25 cellular contexts compared by ENCODE assay signal in the genomic region with DNA sequence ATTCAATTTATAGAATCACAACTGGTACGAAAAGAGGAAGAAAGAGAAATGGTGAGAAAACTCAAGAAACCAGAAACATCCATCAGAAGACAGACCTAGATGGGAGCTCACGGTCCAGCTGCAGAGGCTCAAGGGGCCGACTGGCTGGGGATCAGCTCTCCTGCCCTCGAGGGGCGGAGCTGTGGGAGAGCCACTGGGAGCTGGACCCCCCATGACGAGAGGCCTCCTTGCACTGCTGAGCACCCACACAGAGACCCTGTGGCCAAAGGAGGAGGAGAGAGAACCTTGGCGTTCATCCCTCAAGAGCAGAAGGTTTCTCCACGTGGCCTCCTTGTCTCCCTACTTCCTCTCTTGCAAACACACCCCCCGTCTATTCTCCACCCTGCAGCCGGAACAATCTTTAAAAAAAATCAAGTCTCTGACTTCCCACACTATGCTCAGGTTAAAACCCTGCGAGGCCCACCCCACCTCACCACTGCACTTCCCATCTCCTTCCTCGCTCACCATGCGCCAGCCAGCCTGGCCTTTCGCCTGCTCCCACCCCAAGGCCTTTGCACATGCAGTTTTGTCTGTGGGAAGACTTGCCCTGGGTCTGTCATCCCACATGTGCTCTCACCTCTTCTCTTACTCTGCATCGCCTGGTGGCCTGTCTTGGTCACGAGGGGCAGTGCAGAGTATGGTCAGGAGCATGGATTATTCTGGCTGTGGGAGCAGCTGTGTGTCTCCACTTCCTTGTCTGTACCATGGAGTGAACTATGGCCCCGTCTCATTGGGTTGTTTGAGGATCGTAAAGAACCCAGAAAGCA. TPM values are rescaled to one million over a fixed set of nuclear protein-coding genes. Genes with fewer than 3 reads are reported as not detected.
A peak's percentile ranks its signal among the peaks of the same experiment; 100 is the strongest.
DNase-seq lines count a peak whose midpoint lies in the region; ATAC-seq, FAIRE-seq and TF ChIP-seq lines count a peak whose summit lies in the region.
"Had no signal": no experiment of that assay in that cellular context is flagged by ENCODE, and none has a peak within 500 bp of the region (broad histone marks: within the 10 kb centered on the region; RNA-seq: fewer than 3 reads in every experiment).

No MANE protein-coding gene starts in this region.

- no peak for ATAC-seq in activated naive CD8-positive, alpha-beta T cell treated with anti-CD3 and anti-CD28 coated beads, Interleukin-2, amount 50 U/mL, for 24 hours
- ATAC-seq in GM21529 (IDR thresholded peaks at IDR 0.05; ENCODE audit: unreplicated experiment) (no peak), HG02938 (IDR thresholded peaks at IDR 0.05; ENCODE audit: unreplicated experiment) (no peak)
- ATAC-seq: A549 had no signal

- peak overlapping the region; percentile 34 for H3K27ac Mint-ChIP-seq in activated naive CD8-positive, alpha-beta T cell
- no peak overlapping the region for H3K27ac Mint-ChIP-seq in activated naive CD8-positive, alpha-beta T cell treated with anti-CD3 and anti-CD28 coated beads, Interleukin-2, amount 50 U/mL, for 24 hours
- H3K27ac Mint-ChIP-seq in glutamatergic neuron (ENCODE audit: unreplicated experiment): peak overlapping the region; percentile 14
- H3K27ac Mint-ChIP-seq: activated CD4-positive, alpha-beta memory T cell treated with anti-CD3 and anti-CD28 coated beads for 36 hours; T-helper 1 cell treated with Interleukin-12 subunit alpha and Interleukin-12 subunit beta and Interleukin-4 antibody, amounts not matched to agents 30 μg/mL and 1 μg/mL, for 36 hours had no signal

- peaks cover 4% of the 10 kb centered on the region for H3K36me3 Mint-ChIP-seq in activated naive CD8-positive, alpha-beta T cell
- no peaks in the 10 kb centered on the region for H3K36me3 Mint-ChIP-seq in activated naive CD8-positive, alpha-beta T cell treated with anti-CD3 and anti-CD28 coated beads, Interleukin-2, amount 50 U/mL, for 24 hours (ENCODE audit: low read depth)
- no peaks in the 10 kb centered on the region for H3K36me3 Mint-ChIP-seq in glutamatergic neuron (ENCODE audit: unreplicated experiment)
- H3K36me3 Mint-ChIP-seq: activated CD4-positive, alpha-beta memory T cell treated with anti-CD3 and anti-CD28 coated beads for 36 hours had no signal

- POLR2A ChIA-PET in RWPE1 (lab: Yijun Ruan, JAX; ENCODE audit: low non-redundant PET): no interaction called here

- peaks cover 43% of the 10 kb centered on the region for H3K4me1 Mint-ChIP-seq in activated naive CD8-positive, alpha-beta T cell (ENCODE audit: low read depth)
- peaks cover 43% of the 10 kb centered on the region for H3K4me1 Mint-ChIP-seq in activated naive CD8-positive, alpha-beta T cell treated with anti-CD3 and anti-CD28 coated beads, Interleukin-2, amount 50 U/mL, for 24 hours
- H3K4me1 Mint-ChIP-seq in glutamatergic neuron (ENCODE audit: low read depth, unreplicated experiment): peaks cover 70% of the 10 kb centered on the region

- H3K27me3 Mint-ChIP-seq in activated naive CD8-positive, alpha-beta T cell: no peaks in the 10 kb centered on the region
- H3K27me3 Mint-ChIP-seq in activated naive CD8-positive, alpha-beta T cell treated with anti-CD3 and anti-CD28 coated beads, Interleukin-2, amount 50 U/mL, for 24 hours: no peaks in the 10 kb centered on the region
- peaks cover 5% of the 10 kb centered on the region for H3K27me3 Mint-ChIP-seq in glutamatergic neuron (ENCODE audit: unreplicated experiment)

- TF ChIP-seq CTCF in RWPE1 (conservative IDR thresholded peaks at IDR 0.05; ENCODE audit: low read depth) (no peak), glutamatergic neuron (IDR thresholded peaks at IDR 0.05; ENCODE audit: partially characterized antibody, unreplicated experiment) (no peak)

- H3K4me3 Mint-ChIP-seq in activated naive CD8-positive, alpha-beta T cell: no peak overlapping the region
- no peak overlapping the region for H3K4me3 Mint-ChIP-seq in activated naive CD8-positive, alpha-beta T cell treated with anti-CD3 and anti-CD28 coated beads, Interleukin-2, amount 50 U/mL, for 24 hours
- no peak overlapping the region for H3K4me3 Mint-ChIP-seq in glutamatergic neuron (ENCODE audit: unreplicated experiment)
- H3K4me3 Mint-ChIP-seq: activated CD4-positive, alpha-beta memory T cell treated with anti-CD3 and anti-CD28 coated beads for 36 hours; T-helper 1 cell treated with Interleukin-12 subunit alpha and Interleukin-12 subunit beta and Interleukin-4 antibody, amounts not matched to agents 30 μg/mL and 1 μg/mL, for 36 hours had no signal

- FAIRE-seq in urothelium cell line (lab: Jason Lieb, UNC): peak; percentile 76
- FAIRE-seq: H54, keratinocyte had no signal

- DNase-seq in activated naive CD8-positive, alpha-beta T cell treated with anti-CD3 and anti-CD28 coated beads, Interleukin-2, amount 50 U/mL, for 24 hours: no peak
- no peak for DNase-seq in RWPE1 (ENCODE audit: low spot score)
- DNase-seq in glutamatergic neuron: no peak
- DNase-seq in urothelium cell line (ENCODE audit: low spot score): no peak
- DNase-seq in NCI-H524 (lab: John Stamatoyannopoulos, UW): no peak
- DNase-seq: activated CD4-positive, alpha-beta memory T cell treated with anti-CD3 and anti-CD28 coated beads for 36 hours; activated gamma-delta T cell treated with Interleukin-2 at 50 U/mL for 16 hours; activated T-cell treated with anti-CD3 and anti-CD28 coated beads for 4 hours; amniotic stem cell; foreskin melanocyte; hypothalamus; Kasumi-1; lower lobe of right lung; NCI-H2081 treated with DMSO at 0.1 percent for 48 hours; NCI-H510A treated with DMSO at 0.1 percent for 48 hours; Right ventricle myocardium superior had no signal

- H3K27ac ChIP-seq in RWPE1: peak overlapping the region; percentile 14; the same call in 1 of the 2 replicates
- H3K27ac ChIP-seq: lower lobe of right lung, right atrium auricular region had no signal

- CTCF ChIA-PET in RWPE1 (lab: Yijun Ruan, JAX): no interaction called here

- H3K9me3 Mint-ChIP-seq in activated naive CD8-positive, alpha-beta T cell (ENCODE audit: low read depth): no peaks in the 10 kb centered on the region
- H3K9me3 Mint-ChIP-seq in activated naive CD8-positive, alpha-beta T cell treated with anti-CD3 and anti-CD28 coated beads, Interleukin-2, amount 50 U/mL, for 24 hours: no peaks in the 10 kb centered on the region
- peaks cover 9% of the 10 kb centered on the region for H3K9me3 Mint-ChIP-seq in glutamatergic neuron (ENCODE audit: unreplicated experiment)
- H3K9me3 Mint-ChIP-seq: activated CD4-positive, alpha-beta memory T cell treated with anti-CD3 and anti-CD28 coated beads for 36 hours; T-helper 1 cell treated with Interleukin-12 subunit alpha and Interleukin-12 subunit beta and Interleukin-4 antibody, amounts not matched to agents 30 μg/mL and 1 μg/mL, for 36 hours had no signal

RNA-seq across cellular contexts. Expression of gene PMEPA1, which starts 33.1 kb away (rescaled TPM):
- total RNA-seq in glutamatergic neuron (ENCODE audit: unreplicated experiment): 14.4 TPM

RNA-seq across cellular contexts. Expression of gene ZBP1, which starts 56.5 kb away (rescaled TPM):
- total RNA-seq in glutamatergic neuron (ENCODE audit: unreplicated experiment): not detected
- total RNA-seq: osteocyte, right atrium auricular region, Right ventricle myocardium superior had no signal
